In the genomic region with DNA sequence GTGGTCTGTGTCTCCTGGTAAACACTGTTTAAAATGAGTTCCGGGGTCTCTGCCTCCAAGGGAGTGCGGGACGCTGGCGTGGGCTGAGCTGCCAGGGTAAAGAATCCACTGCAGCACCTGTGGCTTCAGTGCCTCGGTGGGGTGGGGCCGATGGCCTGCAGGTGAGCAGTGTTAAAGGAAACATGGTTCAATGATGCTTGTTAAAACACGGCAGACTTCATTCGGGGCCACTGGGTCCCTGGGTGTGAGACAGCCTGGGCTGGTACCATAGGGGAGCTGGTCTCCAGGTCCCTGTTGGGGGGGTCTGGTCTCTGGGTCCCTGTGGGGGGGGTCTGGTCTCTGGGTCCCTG, we compare ENCODE assay signal across 19 cellular contexts. TPM values are rescaled to one million over a fixed set of nuclear protein-coding genes. Genes with fewer than 3 reads are reported as not detected.
DNase-seq lines count a peak whose midpoint lies in the region; ATAC-seq and TF ChIP-seq lines count a peak whose summit lies in the region.
"Had no signal": no experiment of that assay in that cellular context is flagged by ENCODE, and none has a peak within 500 bp of the region (broad histone marks: within the 10 kb centered on the region; RNA-seq: fewer than 3 reads in every experiment).

No MANE protein-coding gene starts in this region.

- H3K4me1 Mint-ChIP-seq in activated CD4-positive, alpha-beta memory T cell treated with anti-CD3 and anti-CD28 coated beads for 36 hours (ENCODE audit: low read depth), result no peaks in the 10 kb centered on the region
- H3K4me1 Mint-ChIP-seq: CD4-positive, alpha-beta memory T cell had no signal

- no peak overlapping the region for H4K8ac ChIP-seq in mesenchymal stem cell (ENCODE audit: low read length)

- no peak for TF ChIP-seq CTCF in stomach (IDR thresholded peaks at IDR 0.05)

- no peak overlapping the region for H2BK15ac ChIP-seq in mesenchymal stem cell (ENCODE audit: low read depth, poor library complexity, severe bottlenecking)

- DNase-seq in D341Med (ENCODE audit: low spot score) (peak; percentile 5), mesenchymal stem cell (no peak), putamen (ENCODE audit: low spot score) (no peak), stomach (no peak), NOMO-1 (lab: John Stamatoyannopoulos, UW; ENCODE audit: unreplicated experiment in 2 of 2) (no peak)
- DNase-seq in activated CD4-positive, alpha-beta memory T cell treated with anti-CD3 and anti-CD28 coated beads for 36 hours, result peak; percentile 3
- DNase-seq: CD4-positive, alpha-beta memory T cell; DND-41; KG1; NCI-H1417 treated with DMSO at 0.1 percent for 48 hours; NCI-H2029; NCI-H2171 treated with DMSO at 0.1 percent for 48 hours; NCI-H446 treated with DMSO at 0.1 percent for 48 hours; NK-92 treated with Interleukin-12 subunit alpha and Interleukin-12 subunit beta, amount 100 ng/mL, for 24 hours; PC-3 had no signal

- no peak for TF ChIP-seq POLR2A in stomach (IDR thresholded peaks at IDR 0.05)

- H2AK5ac ChIP-seq in mesenchymal stem cell (ENCODE audit: low read length, severe bottlenecking), result no peak overlapping the region

- no peak overlapping the region for H4K91ac ChIP-seq in mesenchymal stem cell (ENCODE audit: low read length)

- no peak overlapping the region for H3K18ac ChIP-seq in mesenchymal stem cell (ENCODE audit: low read depth in 1 of 2, low read length in 2 of 2)

- H3K36me3 ChIP-seq in BLaER1 (no peaks in the 10 kb centered on the region), mesenchymal stem cell (ENCODE audit: control insufficient read depth in 1 of 2, insufficient read depth in 2 of 2, low read depth in 1 of 2, low read length in 2 of 2) (peaks cover 0 to 3% of the 10 kb centered on the region in 2 experiments), stomach (no peaks in the 10 kb centered on the region)
- H3K36me3 ChIP-seq: SJSA1 had no signal

- TF ChIP-seq EP300 in stomach (IDR thresholded peaks at IDR 0.05), result no peak

- H3K4me2 ChIP-seq in BLaER1, result peak overlapping the region; percentile 82
- H3K4me2 ChIP-seq in mesenchymal stem cell (ENCODE audit: low read length, poor library complexity, severe bottlenecking), result no peak overlapping the region

- no peak overlapping the region for H3K9ac ChIP-seq in BLaER1
- H3K9ac ChIP-seq in mesenchymal stem cell (ENCODE audit: low read length), result no peak overlapping the region

- no peaks in the 10 kb centered on the region for H3K9me3 ChIP-seq in BLaER1
- H3K9me3 ChIP-seq in mesenchymal stem cell (ENCODE audit: control insufficient read depth, low read length), result no peaks in the 10 kb centered on the region
- H3K9me3 ChIP-seq in stomach, result no peaks in the 10 kb centered on the region
- H3K9me3 ChIP-seq: SJSA1 had no signal

- intact Hi-C loops in activated CD4-positive, alpha-beta memory T cell treated with anti-CD3 and anti-CD28 coated beads for 36 hours (cut with micrococcal nuclease), result no loop called here
- intact Hi-C loops in stomach (cut with DNase I; ENCODE audit: low total_unique reads), result no loop called here

- H2AFZ ChIP-seq in mesenchymal stem cell (ENCODE audit: low read depth, low read length), result peak overlapping the region; percentile 10

- no peaks in the 10 kb centered on the region for H3K36me3 Mint-ChIP-seq in activated CD4-positive, alpha-beta memory T cell treated with anti-CD3 and anti-CD28 coated beads for 36 hours
- H3K36me3 Mint-ChIP-seq: CD4-positive, alpha-beta memory T cell had no signal

- no peaks in the 10 kb centered on the region for H3K9me3 Mint-ChIP-seq in activated CD4-positive, alpha-beta memory T cell treated with anti-CD3 and anti-CD28 coated beads for 36 hours
- H3K9me3 Mint-ChIP-seq: CD4-positive, alpha-beta memory T cell had no signal

- H3K4me3 ChIP-seq in BLaER1 (no peak overlapping the region), mesenchymal stem cell (ENCODE audit: insufficient read depth in 1 of 2, low read depth in 1 of 2, low read length in 2 of 2) (no peak overlapping the region), stomach (no peak overlapping the region)
- H3K4me3 ChIP-seq: SJSA1 had no signal

- no peak overlapping the region for H2BK5ac ChIP-seq in mesenchymal stem cell (ENCODE audit: low read depth, low read length, poor library complexity, severe bottlenecking)

- H4K20me1 ChIP-seq in BLaER1, result peaks cover 19% of the 10 kb centered on the region

- H3K27ac ChIP-seq in BLaER1, result no peak overlapping the region
- no peak overlapping the region for H3K27ac ChIP-seq in mesenchymal stem cell (ENCODE audit: low read length, poor library complexity, severe bottlenecking)
- no peak overlapping the region for H3K27ac ChIP-seq in stomach
- H3K27ac ChIP-seq: SJSA1 had no signal

- no peak overlapping the region for H3K23ac ChIP-seq in mesenchymal stem cell (ENCODE audit: low read length in 2 of 2)

- peaks cover 81% of the 10 kb centered on the region for H3K4me1 ChIP-seq in BLaER1
- H3K4me1 ChIP-seq in mesenchymal stem cell (ENCODE audit: control insufficient read depth, insufficient read depth, low read depth, low read length), result peaks cover 5% of the 10 kb centered on the region
- H3K4me1 ChIP-seq in stomach, result no peaks in the 10 kb centered on the region
- H3K4me1 ChIP-seq: SJSA1 had no signal

- no peak overlapping the region for H2BK120ac ChIP-seq in mesenchymal stem cell (ENCODE audit: low read depth, low read length)

- WGBS in mesenchymal stem cell, result 92% methylated on average over 6 of the region's 8 CpGs
- WGBS in stomach, 5 donors, result 48 to 91% (median 55%) methylated on average over 6 to 8 of the region's 8 CpGs

- no peaks in the 10 kb centered on the region for H3K27me3 ChIP-seq in BLaER1
- peaks cover 0 to 5% of the 10 kb centered on the region in 2 experiments for H3K27me3 ChIP-seq in mesenchymal stem cell (ENCODE audit: control insufficient read depth in 1 of 2, insufficient read depth in 1 of 2, low read length in 2 of 2)
- H3K27me3 ChIP-seq in stomach, result peaks cover 0 to 20% (median 0%) of the 10 kb centered on the region in 3 donors
- H3K27me3 ChIP-seq: SJSA1 had no signal

- H3K27me3 Mint-ChIP-seq in activated CD4-positive, alpha-beta memory T cell treated with anti-CD3 and anti-CD28 coated beads for 36 hours, result no peaks in the 10 kb centered on the region
- H3K27me3 Mint-ChIP-seq: CD4-positive, alpha-beta memory T cell had no signal

- H2BK12ac ChIP-seq in mesenchymal stem cell (ENCODE audit: low read length in 2 of 2), result no peak overlapping the region

- no peak overlapping the region for H3K27ac Mint-ChIP-seq in activated CD4-positive, alpha-beta memory T cell treated with anti-CD3 and anti-CD28 coated beads for 36 hours
- H3K27ac Mint-ChIP-seq: CD4-positive, alpha-beta memory T cell had no signal

- ATAC-seq in GM21786 (IDR thresholded peaks at IDR 0.05; ENCODE audit: unreplicated experiment), result no peak
- ATAC-seq: HCT116, PC-3 had no signal

- CTCF ChIA-PET in activated CD4-positive, alpha-beta memory T cell treated with anti-CD3 and anti-CD28 coated beads for 36 hours (lab: Charles Lee), result no interaction called here

- H3K4ac ChIP-seq in mesenchymal stem cell (ENCODE audit: low read depth in 1 of 2, low read length in 2 of 2), result no peak overlapping the region

- H3K14ac ChIP-seq in mesenchymal stem cell (ENCODE audit: low read length in 2 of 2), result no peak overlapping the region

- POLR2A ChIA-PET in activated CD4-positive, alpha-beta memory T cell treated with anti-CD3 and anti-CD28 coated beads for 36 hours (lab: Charles Lee), result no interaction called here

- H3K4me3 Mint-ChIP-seq in activated CD4-positive, alpha-beta memory T cell treated with anti-CD3 and anti-CD28 coated beads for 36 hours, result no peak overlapping the region
- H3K4me3 Mint-ChIP-seq: CD4-positive, alpha-beta memory T cell had no signal

- H3K79me1 ChIP-seq in mesenchymal stem cell (replicated peaks; ENCODE audit: low read length, poor library complexity, severe bottlenecking), result no peaks in the 10 kb centered on the region

RNA-seq across cellular contexts. Expression of a gene that starts 24.9 kb away (rescaled TPM):
- total RNA-seq in activated CD4-positive, alpha-beta memory T cell treated with anti-CD3 and anti-CD28 coated beads for 36 hours, result under 1 TPM; 0.17 to 0.70 TPM
- 0.07 TPM for polyA plus RNA-seq in mesenchymal stem cell (2013, experiment 1 of 2)
- polyA plus RNA-seq in mesenchymal stem cell (2013, experiment 2 of 2), result 0.12 TPM
- total RNA-seq in stomach, result 1 to 10 TPM in 2 of 5 donors, under 1 TPM in 2, not detected in 1; 0.55 to 1.7 (median 0.80) TPM
- under 1 TPM; 0.05 to 1.00 (median 0.46) TPM for polyA plus RNA-seq in stomach
- total RNA-seq: PC-3 had no signal

RNA-seq across cellular contexts. Expression of a gene that starts 47.4 kb away (rescaled TPM):
- not detected for total RNA-seq in activated CD4-positive, alpha-beta memory T cell treated with anti-CD3 and anti-CD28 coated beads for 36 hours
- not detected for polyA plus RNA-seq in mesenchymal stem cell (2013, experiment 1 of 2)
- not detected for polyA plus RNA-seq in mesenchymal stem cell (2013, experiment 2 of 2)
- under 1 TPM in 3 of 5 donors, not detected in 2; under 0.01 to 0.73 (median 0.14) TPM for total RNA-seq in stomach
- polyA plus RNA-seq in stomach, result not detected
- total RNA-seq: CD4-positive, alpha-beta memory T cell; PC-3; SJSA1 had no signal
- polyA plus RNA-seq: CD4-positive, alpha-beta memory T cell had no signal

Comparison
In these comparisons a context has a peak if more than half of its experiments do, and no peak if none do; other contexts are left out.
1. DNase-seq: peak in D341Med (single experiment) and activated CD4-positive, alpha-beta memory T cell treated with anti-CD3 and anti-CD28 coated beads for 36 hours (single experiment); none in mesenchymal stem cell (single experiment), putamen (single experiment), stomach (single experiment) and NOMO-1 (0 of 2).